In genomic region chr6:39849764-39850163, GRCh38 we compare ENCODE assay signal across 1 cellular context.
TF ChIP-seq lines count a peak whose summit lies in the region.

No MANE protein-coding gene starts in this region.

TF ChIP-seq in HepG2, 621 proteins besides CTCF, POLR2A, EP300 and RAD21 (continued from another document and continues in another):
- no peak for TF ChIP-seq ZNF281 (CRISPR knock-in tag; IDR thresholded peaks at IDR 0.05; ENCODE audit: borderline replicate concordance)
- TF ChIP-seq ZNF749 (CRISPR knock-in tag; IDR thresholded peaks at IDR 0.05; ENCODE audit: borderline replicate concordance) = no peak
- TF ChIP-seq ZNF354B (CRISPR knock-in tag; IDR thresholded peaks at IDR 0.05) = no peak
- no peak for TF ChIP-seq E2F1 (CRISPR knock-in tag; IDR thresholded peaks at IDR 0.05)
- peak; percentile 61; the same call in 1 of the 2 replicates for TF ChIP-seq MYC (CRISPR knock-in tag; IDR thresholded peaks at IDR 0.05; ENCODE audit: borderline replicate concordance)
- no peak for TF ChIP-seq KDM5A (IDR thresholded peaks at IDR 0.05; ENCODE audit: borderline replicate concordance, low read length)
- TF ChIP-seq PLRG1 (conservative IDR thresholded peaks at IDR 0.05) = no peak
- no peak for TF ChIP-seq HNF4G (IDR thresholded peaks at IDR 0.05; ENCODE audit: borderline replicate concordance, low read depth, low read length)
- TF ChIP-seq HNF4G (CRISPR knock-in tag; IDR thresholded peaks at IDR 0.05; ENCODE audit: borderline replicate concordance, low read depth) = no peak; the same call in 1 of the 2 replicates
- TF ChIP-seq TRIM22 (IDR thresholded peaks at IDR 0.05) = no peak
- no peak for TF ChIP-seq PBX2 (CRISPR knock-in tag; IDR thresholded peaks at IDR 0.05)
- TF ChIP-seq ZBTB26 (CRISPR knock-in tag; IDR thresholded peaks at IDR 0.05; ENCODE audit: borderline replicate concordance) = no peak
- TF ChIP-seq CREB1 (IDR thresholded peaks at IDR 0.05) = no peak
- no peak for TF ChIP-seq CREB1 (CRISPR knock-in tag; IDR thresholded peaks at IDR 0.05)
- 0 out of 2 replicates have a peak, but pooled peaks have one; percentile 40 for TF ChIP-seq ZNF543 (CRISPR knock-in tag; IDR thresholded peaks at IDR 0.05)
- no peak for TF ChIP-seq ZNF841 (CRISPR knock-in tag; IDR thresholded peaks at IDR 0.05; ENCODE audit: borderline replicate concordance)
- TF ChIP-seq FOSL1 (CRISPR knock-in tag; IDR thresholded peaks at IDR 0.05; ENCODE audit: borderline replicate concordance) = no peak
- no peak for TF ChIP-seq ZNF414 (CRISPR knock-in tag; IDR thresholded peaks at IDR 0.05)
- TF ChIP-seq AHR (CRISPR knock-in tag; IDR thresholded peaks at IDR 0.05) = no peak
- TF ChIP-seq SRF (IDR thresholded peaks at IDR 0.05; ENCODE audit: low read depth, low read length) = no peak
- no peak for TF ChIP-seq EHMT2 (IDR thresholded peaks at IDR 0.05; ENCODE audit: borderline replicate concordance, low read depth, low read length)
- no peak for TF ChIP-seq CSRNP1 (CRISPR knock-in tag; IDR thresholded peaks at IDR 0.05)
- TF ChIP-seq ZKSCAN1 (IDR thresholded peaks at IDR 0.05; ENCODE audit: low read length) = no peak
- TF ChIP-seq CENPBD1 (CRISPR knock-in tag; IDR thresholded peaks at IDR 0.05; ENCODE audit: borderline replicate concordance, low read depth) = no peak
- TF ChIP-seq FOXO4 (CRISPR knock-in tag; conservative IDR thresholded peaks at IDR 0.05) = no peak
- no peak for TF ChIP-seq ZNF768 (CRISPR knock-in tag; IDR thresholded peaks at IDR 0.05)
- TF ChIP-seq KDM3A (CRISPR knock-in tag; IDR thresholded peaks at IDR 0.05; ENCODE audit: low read depth) = no peak
- TF ChIP-seq JDP2 (CRISPR knock-in tag; IDR thresholded peaks at IDR 0.05; ENCODE audit: borderline replicate concordance) = no peak
- TF ChIP-seq KLF11 (CRISPR knock-in tag; IDR thresholded peaks at IDR 0.05) = no peak
- TF ChIP-seq NFKBIZ (CRISPR knock-in tag; IDR thresholded peaks at IDR 0.05) = no peak
- no peak for TF ChIP-seq MXD1 (CRISPR knock-in tag; IDR thresholded peaks at IDR 0.05)
- no peak for TF ChIP-seq KLF16 (CRISPR knock-in tag; IDR thresholded peaks at IDR 0.05)
- TF ChIP-seq ZBTB38 (CRISPR knock-in tag; IDR thresholded peaks at IDR 0.05) = peak; percentile 32; the same call in 1 of the 2 replicates
- TF ChIP-seq MBNL3 (CRISPR knock-in tag; conservative IDR thresholded peaks at IDR 0.05) = no peak
- TF ChIP-seq SMAD3 (CRISPR knock-in tag; IDR thresholded peaks at IDR 0.05) = no peak
- TF ChIP-seq NFYC (CRISPR knock-in tag; IDR thresholded peaks at IDR 0.05) = no peak
- no peak for TF ChIP-seq ZNF770 (CRISPR knock-in tag; IDR thresholded peaks at IDR 0.05)
- TF ChIP-seq U2AF1 (optimal IDR thresholded peaks at IDR 0.05; ENCODE audit: low read depth, low read length) = no peak
- no peak for TF ChIP-seq ZSCAN25 (CRISPR knock-in tag; IDR thresholded peaks at IDR 0.05)
- no peak for TF ChIP-seq NR1H2 (CRISPR knock-in tag; IDR thresholded peaks at IDR 0.05; ENCODE audit: borderline replicate concordance, low read depth)
- TF ChIP-seq ARNTL (CRISPR knock-in tag; IDR thresholded peaks at IDR 0.05) = no peak
- no peak for TF ChIP-seq MTF2 (CRISPR knock-in tag; IDR thresholded peaks at IDR 0.05; ENCODE audit: borderline replicate concordance)
- no peak for TF ChIP-seq YEATS2 (CRISPR knock-in tag; IDR thresholded peaks at IDR 0.05; ENCODE audit: borderline replicate concordance)
- TF ChIP-seq ZBTB25 (CRISPR knock-in tag; IDR thresholded peaks at IDR 0.05) = no peak
- 0 out of 2 replicates have a peak, but pooled peaks have one; percentile 13 for TF ChIP-seq MED1 (CRISPR knock-in tag; IDR thresholded peaks at IDR 0.05)
- TF ChIP-seq TEAD2 (CRISPR knock-in tag; IDR thresholded peaks at IDR 0.05) = 0 out of 2 replicates have a peak, but pooled peaks have one; percentile 61
- no peak for TF ChIP-seq ZNF496 (CRISPR knock-in tag; IDR thresholded peaks at IDR 0.05; ENCODE audit: insufficient replicate concordance)
- no peak for TF ChIP-seq ZBTB7B (CRISPR knock-in tag; IDR thresholded peaks at IDR 0.05)
- peak; percentile 88; the same call in 1 of the 2 replicates for TF ChIP-seq WIZ (CRISPR knock-in tag; IDR thresholded peaks at IDR 0.05)
- TF ChIP-seq FUBP1 (CRISPR knock-in tag; IDR thresholded peaks at IDR 0.05; ENCODE audit: borderline replicate concordance) = no peak
